Comparison of ENCODE assay signal across 10 cellular contexts in genomic region chr1:18556364-18556763, GRCh38.
DNase-seq lines count a peak whose midpoint lies in the region; FAIRE-seq and TF ChIP-seq lines count a peak whose summit lies in the region.
"Had no signal": no experiment of that assay in that cellular context is flagged by ENCODE, and none has a peak within 500 bp of the region (broad histone marks: within the 10 kb centered on the region; RNA-seq: fewer than 3 reads in every experiment).

No MANE protein-coding gene starts in this region.

- no peak overlapping the region for H3K4ac ChIP-seq in mesendoderm (ENCODE audit: low read depth, low read length)

- no peak overlapping the region for H3K27ac Mint-ChIP-seq in astrocyte (ENCODE audit: unreplicated experiment)

- no peaks in the 10 kb centered on the region for H4K20me1 ChIP-seq in astrocyte (ENCODE audit: insufficient read depth, low read length)

- peak; percentile 40 for TF ChIP-seq CTCF in astrocyte (IDR thresholded peaks at IDR 0.05; ENCODE audit: insufficient read depth, low read depth, low read length)

- H3K4me3 ChIP-seq in astrocyte (ENCODE audit: insufficient read depth, low read depth, low read length) (no peak overlapping the region), mesendoderm (ENCODE audit: low read length) (no peak overlapping the region)
- H3K4me3 ChIP-seq: SJCRH30, tibial nerve had no signal

- H3K36me3 Mint-ChIP-seq in astrocyte (ENCODE audit: low read depth, unreplicated experiment): no peaks in the 10 kb centered on the region

- no peaks in the 10 kb centered on the region for H3K36me3 ChIP-seq in astrocyte (ENCODE audit: insufficient read depth, low read length)
- H3K36me3 ChIP-seq in mesendoderm (ENCODE audit: control insufficient read depth, insufficient read depth, low read length): no peaks in the 10 kb centered on the region
- H3K36me3 ChIP-seq: SJCRH30, tibial nerve had no signal

- no peaks in the 10 kb centered on the region for H3K79me1 ChIP-seq in mesendoderm (ENCODE audit: low read length)

- DNase-seq in EL (peak; percentile 17), HTR-8/SVneo (ENCODE audit: insufficient read length, low spot score) (peak; percentile 20), astrocyte (ENCODE audit: low read depth) (no peak), mesendoderm (peak; percentile 47), KG1 (lab: John Stamatoyannopoulos, UW) (no peak)
- DNase-seq in activated naive CD4-positive, alpha-beta T cell treated with anti-CD3 and anti-CD28 coated beads, Interleukin-2, amount 50 U/mL, for 16 hours: no peak
- DNase-seq in stimulated activated CD4-positive, alpha-beta T cell treated with anti-CD3 and anti-CD28 coated beads, Interleukin-1b, Interleukin-23, amount 100 ng/mL, for 48 hours: no peak

- H2AFZ ChIP-seq in astrocyte (ENCODE audit: low read depth, low read length): no peak overlapping the region
- H2AFZ ChIP-seq: parathyroid adenoma had no signal

- no peak overlapping the region for H3K56ac ChIP-seq in mesendoderm (ENCODE audit: low read length)

- peaks cover 57% of the 10 kb centered on the region for H3K27me3 Mint-ChIP-seq in astrocyte (ENCODE audit: low read depth, unreplicated experiment)

- H3K27me3 ChIP-seq in astrocyte (ENCODE audit: insufficient read depth, low read length) (peaks cover 2% of the 10 kb centered on the region), mesendoderm (ENCODE audit: insufficient read depth, low read length, poor library complexity) (no peaks in the 10 kb centered on the region)

- no peaks in the 10 kb centered on the region for H3K9me3 ChIP-seq in astrocyte (ENCODE audit: insufficient read depth, low read depth, low read length)
- H3K9me3 ChIP-seq: SJCRH30, tibial nerve had no signal

- no peaks in the 10 kb centered on the region for H3K4me1 ChIP-seq in astrocyte (ENCODE audit: insufficient read depth, low read length)
- peaks cover 6% of the 10 kb centered on the region for H3K4me1 ChIP-seq in mesendoderm (ENCODE audit: control insufficient read depth, low read depth, low read length)
- H3K4me1 ChIP-seq: parathyroid adenoma, SJCRH30 had no signal

- H3K4me2 ChIP-seq in astrocyte (ENCODE audit: low read length): no peak overlapping the region
- no peak overlapping the region for H3K4me2 ChIP-seq in mesendoderm (ENCODE audit: low read length)

- H2BK120ac ChIP-seq in mesendoderm (ENCODE audit: low read depth, low read length): no peak overlapping the region

- H4K8ac ChIP-seq in mesendoderm (ENCODE audit: low read depth, low read length): no peak overlapping the region

- no peak overlapping the region for H2BK15ac ChIP-seq in mesendoderm (replicated peaks; ENCODE audit: low read depth)

- no peak overlapping the region for H3K4me3 Mint-ChIP-seq in astrocyte (ENCODE audit: unreplicated experiment)

- no peak overlapping the region for H4K5ac ChIP-seq in mesendoderm (ENCODE audit: low read length)

- H2BK5ac ChIP-seq in mesendoderm (ENCODE audit: low read length): no peak overlapping the region

- H3K27ac ChIP-seq in astrocyte (ENCODE audit: low read depth, low read length): no peak overlapping the region
- no peak overlapping the region for H3K27ac ChIP-seq in mesendoderm (ENCODE audit: low read depth, low read length)
- H3K27ac ChIP-seq: parathyroid adenoma, SJCRH30, tibial nerve had no signal

- peaks cover 5% of the 10 kb centered on the region for H3K9me3 Mint-ChIP-seq in astrocyte (ENCODE audit: unreplicated experiment)

- WGBS in mesendoderm (ENCODE audit: extremely low coverage, insufficient coverage, low lambda C conversion rate): no CpG with 5 or more reads among the region's 4 CpGs

- FAIRE-seq in HTR-8/SVneo (lab: Jason Lieb, UNC) (no peak), astrocyte (lab: Jason Lieb, UNC) (no peak)

- H3K4me1 Mint-ChIP-seq in astrocyte (ENCODE audit: low read depth, unreplicated experiment): peaks cover 5% of the 10 kb centered on the region

- H3K79me2 ChIP-seq in astrocyte (ENCODE audit: insufficient read depth, low read length) (no peaks in the 10 kb centered on the region), mesendoderm (ENCODE audit: control insufficient read depth, insufficient read depth, low read length) (no peaks in the 10 kb centered on the region)
- H3K79me2 ChIP-seq: parathyroid adenoma had no signal

- no peak overlapping the region for H3K18ac ChIP-seq in mesendoderm (ENCODE audit: low read length)

- H3K23ac ChIP-seq in mesendoderm (ENCODE audit: low read length): no peak overlapping the region

- H3K9ac ChIP-seq in astrocyte (ENCODE audit: low read length) (no peak overlapping the region), mesendoderm (ENCODE audit: low read length) (no peak overlapping the region)
- H3K9ac ChIP-seq: parathyroid adenoma had no signal

- H2AK5ac ChIP-seq in mesendoderm (ENCODE audit: low read length): no peak overlapping the region

Comparison
In these comparisons a context has a peak if more than half of its experiments do, and no peak if none do; other contexts are left out.
1. DNase-seq: peak in EL (single experiment), HTR-8/SVneo (single experiment) and mesendoderm (single experiment); none in astrocyte (single experiment), activated naive CD4-positive, alpha-beta T cell treated with anti-CD3 and anti-CD28 coated beads, Interleukin-2, amount 50 U/mL, for 16 hours (single experiment), KG1 (single experiment) and stimulated activated CD4-positive, alpha-beta T cell treated with anti-CD3 and anti-CD28 coated beads, Interleukin-1b, Interleukin-23, amount 100 ng/mL, for 48 hours (single experiment).